ENCODE assay signal across 18 cellular contexts in genomic region chr12:25102402-25102801, GRCh38.
"Had no signal": no experiment of that assay in that cellular context is flagged by ENCODE, and none has a peak within 500 bp of the region (broad histone marks: within the 10 kb centered on the region; RNA-seq: fewer than 3 reads in every experiment).

No MANE protein-coding gene starts in this region.

- H3K4me1 ChIP-seq: body of pancreas, lower lobe of right lung, transverse colon had no signal

- FAIRE-seq: islet of Langerhans had no signal

- H3K4me3 Mint-ChIP-seq: activated naive CD4-positive, alpha-beta T cell treated with anti-CD3 and anti-CD28 coated beads for 36 hours; activated T-helper 17 cell treated with anti-CD3 and anti-CD28 coated beads, Interleukin-2, amount 50 U/mL, for 72 hours; T-helper 2 cell treated with Interferon-gamma antibody and Interleukin-4, amounts not matched to agents 5 μg/mL and 100 μg/mL, for 36 hours had no signal

- H3K27me3 ChIP-seq: body of pancreas, neutrophil, transverse colon had no signal

- H3K36me3 ChIP-seq: transverse colon had no signal

- H3K9me3 ChIP-seq: body of pancreas, lower lobe of right lung, neutrophil, transverse colon had no signal

- H3K27ac Mint-ChIP-seq: activated naive CD4-positive, alpha-beta T cell treated with anti-CD3 and anti-CD28 coated beads for 36 hours; activated T-helper 17 cell treated with anti-CD3 and anti-CD28 coated beads, Interleukin-2, amount 50 U/mL, for 72 hours; T-helper 2 cell treated with Interferon-gamma antibody and Interleukin-4, amounts not matched to agents 5 μg/mL and 100 μg/mL, for 36 hours had no signal

- H3K27ac ChIP-seq: body of pancreas, lower lobe of right lung, neutrophil, transverse colon had no signal

- H3K4me3 ChIP-seq: body of pancreas, lower lobe of right lung, transverse colon had no signal

- DNase-seq: activated CD4-positive, alpha-beta T cell treated with anti-CD3 and anti-CD28 coated beads, Interleukin-2, amount 50 U/mL, for 48 hours; activated CD4-positive, CD25-positive, alpha-beta regulatory T cell treated with anti-CD3 and anti-CD28 coated beads, Interleukin-2, amount 50 U/mL, for 72 hours; activated naive CD4-positive, alpha-beta T cell treated with anti-CD3 and anti-CD28 coated beads for 36 hours; body of pancreas; cortex of kidney; effector CD8-positive, alpha-beta T cell; foreskin melanocyte; head of caudate nucleus; left colon; lower lobe of right lung; naive B cell; stimulated activated CD4-positive, alpha-beta T cell treated with anti-CD3 and anti-CD28 coated beads, Interleukin-12 subunit alpha, Interleukin-12 subunit beta, amount 100 ng/mL, for 4 hours; stimulated activated CD4-positive, alpha-beta T cell treated with anti-CD3 and anti-CD28 coated beads, Interleukin-2, amount 100 ng/mL, for 24 hours; transverse colon had no signal

- H3K27me3 Mint-ChIP-seq: activated T-helper 17 cell treated with anti-CD3 and anti-CD28 coated beads, Interleukin-2, amount 50 U/mL, for 72 hours; naive B cell had no signal

- H3K9me3 Mint-ChIP-seq: activated naive CD4-positive, alpha-beta T cell treated with anti-CD3 and anti-CD28 coated beads for 36 hours; activated T-helper 17 cell treated with anti-CD3 and anti-CD28 coated beads, Interleukin-2, amount 50 U/mL, for 72 hours; naive B cell; T-helper 2 cell treated with Interferon-gamma antibody and Interleukin-4, amounts not matched to agents 5 μg/mL and 100 μg/mL, for 36 hours had no signal
